In genomic region chr9:19925674-19926503, GRCh38 we compare ENCODE assay signal across 8 cellular contexts.
DNase-seq lines count a peak whose midpoint lies in the region; ATAC-seq, FAIRE-seq and TF ChIP-seq lines count a peak whose summit lies in the region.

No MANE protein-coding gene starts in this region.

- no peak overlapping the region for H4K8ac ChIP-seq in trophoblast cell (ENCODE audit: low read depth, low read length)

- no peak overlapping the region for H2AK5ac ChIP-seq in trophoblast cell (ENCODE audit: low read length)

- H3K27ac ChIP-seq in trophoblast cell (ENCODE audit: low read depth, low read length) (no peak overlapping the region), transverse colon (no peak overlapping the region)

- peak overlapping the region; percentile 15 for H2AFZ ChIP-seq in trophoblast cell (ENCODE audit: insufficient read depth, low read length, poor library complexity)

- peak; percentile 94 to 98 (median 95) for TF ChIP-seq CTCF in transverse colon (IDR thresholded peaks at IDR 0.05)

- no peaks in the 10 kb centered on the region for H3K36me3 Mint-ChIP-seq in activated naive CD4-positive, alpha-beta T cell treated with anti-CD3 and anti-CD28 coated beads, Interleukin-2, amount 50 U/mL, for 72 hours

- H4K12ac ChIP-seq in trophoblast cell (ENCODE audit: low read depth, low read length), result no peak overlapping the region

- no peak overlapping the region for H3K9ac ChIP-seq in trophoblast cell (ENCODE audit: low read length)

- peak; percentile 98 for FAIRE-seq in H54 (lab: Jason Lieb, UNC)

- H3K4me1 ChIP-seq in trophoblast cell (ENCODE audit: control insufficient read depth in 1 of 2, insufficient read depth in 2 of 2, low read length in 2 of 2) (peaks cover 0 to 2% of the 10 kb centered on the region in 2 experiments), transverse colon (peaks cover 0 to 10% (median 3%) of the 10 kb centered on the region in 4 donors)

- H3K9me3 Mint-ChIP-seq in activated naive CD4-positive, alpha-beta T cell treated with anti-CD3 and anti-CD28 coated beads, Interleukin-2, amount 50 U/mL, for 72 hours, result no peaks in the 10 kb centered on the region

- H3K14ac ChIP-seq in trophoblast cell (ENCODE audit: low read length), result no peak overlapping the region

- peak; percentile 95 for ATAC-seq in activated naive CD4-positive, alpha-beta T cell treated with anti-CD3 and anti-CD28 coated beads, Interleukin-2, amount 50 U/mL, for 72 hours
- peak; percentile 99 for ATAC-seq in Right ventricle myocardium superior (ENCODE audit: poor library complexity)

- no peak for TF ChIP-seq EP300 in transverse colon (IDR thresholded peaks at IDR 0.05; ENCODE audit: low read depth)

- no peaks in the 10 kb centered on the region for H3K79me2 ChIP-seq in trophoblast cell (ENCODE audit: control insufficient read depth, insufficient read depth, low read length, poor library complexity)

- H2BK5ac ChIP-seq in trophoblast cell (ENCODE audit: low read depth, low read length, poor library complexity), result no peak overlapping the region

- H2BK12ac ChIP-seq in trophoblast cell (ENCODE audit: low read length), result peak overlapping the region; percentile 41

- H3K79me1 ChIP-seq in trophoblast cell (ENCODE audit: low read length), result no peaks in the 10 kb centered on the region

- H3K4me2 ChIP-seq in trophoblast cell (ENCODE audit: low read length), result peak overlapping the region; percentile 75

- no peaks in the 10 kb centered on the region for H3K9me3 ChIP-seq in trophoblast cell (ENCODE audit: insufficient read depth, low read depth, low read length)
- H3K9me3 ChIP-seq in transverse colon, result no peaks in the 10 kb centered on the region

- DNase-seq in G401 (ENCODE audit: low spot score) (peak; percentile 87), H54 (ENCODE audit: insufficient read length, low spot score) (peak; percentile 69), LoVo (ENCODE audit: low spot score) (peak; percentile 82), SK-N-DZ (ENCODE audit: low spot score) (peak; percentile 55), Right ventricle myocardium superior (peak; percentile 64), trophoblast cell (peak; percentile 74 to 97), transverse colon (peak; percentile 69)
- peak; percentile 76 to 88 for DNase-seq in activated naive CD4-positive, alpha-beta T cell treated with anti-CD3 and anti-CD28 coated beads, Interleukin-2, amount 50 U/mL, for 72 hours (ENCODE audit: low spot score in 2 of 2)

- H3K27ac Mint-ChIP-seq in activated naive CD4-positive, alpha-beta T cell treated with anti-CD3 and anti-CD28 coated beads, Interleukin-2, amount 50 U/mL, for 72 hours, result peak overlapping the region; percentile 51 to 62

- no peaks in the 10 kb centered on the region for H3K36me3 ChIP-seq in trophoblast cell (ENCODE audit: control insufficient read depth in 1 of 2, insufficient read depth in 2 of 2, low read length in 2 of 2)
- H3K36me3 ChIP-seq in transverse colon, result no peaks in the 10 kb centered on the region

- no peak overlapping the region for H2BK120ac ChIP-seq in trophoblast cell (ENCODE audit: insufficient read depth, low read length, poor library complexity)

- whole genome bisulfite sequencing in trophoblast cell (ENCODE audit: extremely low coverage, insufficient coverage, insufficient read length), result no CpG with 5 or more reads among the region's 20 CpGs
- 7 to 13% methylated on average over 14 to 20 of the region's 20 CpGs for WGBS in transverse colon (ENCODE audit: low coverage in 1 of 2), 2 donors

- no peak overlapping the region for H3K23ac ChIP-seq in trophoblast cell (ENCODE audit: low read length)

- H3K4me3 ChIP-seq in trophoblast cell (ENCODE audit: low read depth, low read length) (peak overlapping the region; percentile 51), transverse colon (peak overlapping the region in 3 of 4 donors; percentile 10 to 42 (median 29))

- no peak for TF ChIP-seq POLR2A in H54 (IDR thresholded peaks at IDR 0.05; ENCODE audit: low read depth, low read length)
- no peak for TF ChIP-seq POLR2A in transverse colon (IDR thresholded peaks at IDR 0.05)

- in situ Hi-C loops in G401 (cut with HindIII; ENCODE audit: low sequenced_read_pairs) (no loop called here), transverse colon (cut with MboI; ENCODE audit: low pct_ligation_motif_present in 1 of 4, low pct_unique_long_range_greater_than_20kb in 1 of 4, low sequenced_read_pairs in 3 of 4) (loop anchor here (5.0 to 25.0 kb wide), 6 partner anchors 411 to 1186 kb away; no protein-coding TSS in a partner anchor)

- no peak overlapping the region for H4K91ac ChIP-seq in trophoblast cell (ENCODE audit: low read depth, low read length)

- no peak overlapping the region for H3K18ac ChIP-seq in trophoblast cell (ENCODE audit: low read length)

- H3K27me3 ChIP-seq in trophoblast cell (ENCODE audit: insufficient read depth, low read length), result no peaks in the 10 kb centered on the region
- H3K27me3 ChIP-seq in transverse colon, result peaks cover 6% of the 10 kb centered on the region

- H3K4ac ChIP-seq in trophoblast cell (ENCODE audit: low read depth, low read length), result no peak overlapping the region

- intact Hi-C loops in Right ventricle myocardium superior (cut with DNase I), result loop anchor here (5.0 to 10.0 kb wide), 3 partner anchors 429 to 1189 kb away; no protein-coding TSS in a partner anchor
- intact Hi-C loops in transverse colon (cut with DNase I; ENCODE audit: low total_unique reads), result loop anchor here (5.0 to 10.0 kb wide), 3 partner anchors 699 to 1186 kb away; partner anchors contain the start of gene MLLT3
